ENCODE assay signal across 1 cellular context in the genomic region with DNA sequence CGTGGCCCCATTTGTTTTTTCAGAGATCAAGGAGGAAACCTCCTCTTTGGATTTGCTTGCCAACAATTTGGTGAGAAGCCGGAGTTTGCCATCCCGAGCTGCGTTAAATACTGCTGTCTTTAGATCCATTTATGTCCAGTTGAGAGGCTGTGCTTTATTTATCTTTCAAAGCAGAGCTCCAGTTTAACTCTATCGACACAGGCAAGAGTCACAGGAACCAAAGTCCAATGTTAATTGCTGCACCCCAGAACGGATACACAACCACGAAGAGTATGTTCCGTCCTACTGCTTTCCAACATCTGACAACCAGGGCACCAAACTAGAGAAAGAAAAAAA.
TF ChIP-seq lines count a peak whose summit lies in the region.

No MANE protein-coding gene starts in this region.

TF ChIP-seq in HepG2, 621 proteins besides CTCF, POLR2A, EP300 and RAD21 (continued from another document and continues in another):
- TF ChIP-seq ZNF44 (CRISPR knock-in tag; IDR thresholded peaks at IDR 0.05) (no peak), SMAD1 (CRISPR knock-in tag; IDR thresholded peaks at IDR 0.05; ENCODE audit: borderline replicate concordance, low read depth) (no peak), JUNB (CRISPR knock-in tag; IDR thresholded peaks at IDR 0.05; ENCODE audit: borderline replicate concordance) (no peak), HDAC2 (CRISPR knock-in tag; IDR thresholded peaks at IDR 0.05) (peak; percentile 45; the same call in 1 of the 2 replicates), ZNF879 (CRISPR knock-in tag; IDR thresholded peaks at IDR 0.05) (no peak), FOXC1 (CRISPR knock-in tag; IDR thresholded peaks at IDR 0.05; ENCODE audit: borderline replicate concordance) (no peak), SYNCRIP (IDR thresholded peaks at IDR 0.05; ENCODE audit: insufficient read depth, low read depth, low read length) (no peak), ZNF562 (CRISPR knock-in tag; IDR thresholded peaks at IDR 0.05; ENCODE audit: borderline replicate concordance) (no peak), ZFP36L2 (CRISPR knock-in tag; IDR thresholded peaks at IDR 0.05) (no peak), RARG (CRISPR knock-in tag; IDR thresholded peaks at IDR 0.05; ENCODE audit: low read depth) (no peak), POLR2AphosphoS2 (IDR thresholded peaks at IDR 0.05; ENCODE audit: low read depth, low read length) (no peak), TMF1 (CRISPR knock-in tag; IDR thresholded peaks at IDR 0.05; ENCODE audit: low read depth) (no peak), ZNF274 (CRISPR knock-in tag; IDR thresholded peaks at IDR 0.05) (no peak), TEAD3 (CRISPR knock-in tag; optimal IDR thresholded peaks at IDR 0.05; ENCODE audit: borderline replicate concordance) (peak; percentile 47), NFYC (CRISPR knock-in tag; IDR thresholded peaks at IDR 0.05) (no peak), SIN3A (IDR thresholded peaks at IDR 0.05; ENCODE audit: borderline replicate concordance, low read depth, low read length) (peak; percentile 24; the same call in 1 of the 2 replicates), REL (CRISPR knock-in tag; conservative IDR thresholded peaks at IDR 0.05) (no peak), MED13 (CRISPR knock-in tag; IDR thresholded peaks at IDR 0.05) (no peak), DR1 (CRISPR knock-in tag; IDR thresholded peaks at IDR 0.05) (no peak), MLLT10 (CRISPR knock-in tag; IDR thresholded peaks at IDR 0.05) (no peak), ETV5 (CRISPR knock-in tag; IDR thresholded peaks at IDR 0.05; ENCODE audit: borderline replicate concordance) (peak; percentile 48; the same call in 1 of the 2 replicates), ZNF264 (CRISPR knock-in tag; IDR thresholded peaks at IDR 0.05) (0 out of 2 replicates have a peak, but pooled peaks have one; percentile 10), ZSCAN25 (CRISPR knock-in tag; IDR thresholded peaks at IDR 0.05) (no peak), ZNF205 (CRISPR knock-in tag; IDR thresholded peaks at IDR 0.05) (0 out of 2 replicates have a peak, but pooled peaks have one; percentile 19), CBX1 (IDR thresholded peaks at IDR 0.05; ENCODE audit: low read depth) (no peak), DNMT1 (CRISPR knock-in tag; IDR thresholded peaks at IDR 0.05) (no peak), HNF4G (IDR thresholded peaks at IDR 0.05; ENCODE audit: borderline replicate concordance, low read depth, low read length) (peak; percentile 77), HNF4G (CRISPR knock-in tag; IDR thresholded peaks at IDR 0.05; ENCODE audit: borderline replicate concordance, low read depth) (peak; percentile 67; the same call in 1 of the 2 replicates)
- TF ChIP-seq, protein P1, sequence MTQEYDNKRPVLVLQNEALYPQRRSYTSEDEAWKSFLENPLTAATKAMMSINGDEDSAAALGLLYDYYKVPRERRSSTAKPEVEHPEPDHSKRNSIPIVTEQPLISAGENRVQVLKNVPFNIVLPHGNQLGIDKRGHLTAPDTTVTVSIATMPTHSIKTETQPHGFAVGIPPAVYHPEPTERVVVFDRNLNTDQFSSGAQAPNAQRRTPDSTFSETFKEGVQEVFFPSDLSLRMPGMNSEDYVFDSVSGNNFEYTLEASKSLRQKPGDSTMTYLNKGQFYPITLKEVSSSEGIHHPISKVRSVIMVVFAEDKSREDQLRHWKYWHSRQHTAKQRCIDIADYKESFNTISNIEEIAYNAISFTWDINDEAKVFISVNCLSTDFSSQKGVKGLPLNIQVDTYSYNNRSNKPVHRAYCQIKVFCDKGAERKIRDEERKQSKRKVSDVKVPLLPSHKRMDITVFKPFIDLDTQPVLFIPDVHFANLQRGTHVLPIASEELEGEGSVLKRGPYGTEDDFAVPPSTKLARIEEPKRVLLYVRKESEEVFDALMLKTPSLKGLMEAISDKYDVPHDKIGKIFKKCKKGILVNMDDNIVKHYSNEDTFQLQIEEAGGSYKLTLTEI (CRISPR knock-in tag; conservative IDR thresholded peaks at IDR 0.05): no peak
- TF ChIP-seq, protein P2, sequence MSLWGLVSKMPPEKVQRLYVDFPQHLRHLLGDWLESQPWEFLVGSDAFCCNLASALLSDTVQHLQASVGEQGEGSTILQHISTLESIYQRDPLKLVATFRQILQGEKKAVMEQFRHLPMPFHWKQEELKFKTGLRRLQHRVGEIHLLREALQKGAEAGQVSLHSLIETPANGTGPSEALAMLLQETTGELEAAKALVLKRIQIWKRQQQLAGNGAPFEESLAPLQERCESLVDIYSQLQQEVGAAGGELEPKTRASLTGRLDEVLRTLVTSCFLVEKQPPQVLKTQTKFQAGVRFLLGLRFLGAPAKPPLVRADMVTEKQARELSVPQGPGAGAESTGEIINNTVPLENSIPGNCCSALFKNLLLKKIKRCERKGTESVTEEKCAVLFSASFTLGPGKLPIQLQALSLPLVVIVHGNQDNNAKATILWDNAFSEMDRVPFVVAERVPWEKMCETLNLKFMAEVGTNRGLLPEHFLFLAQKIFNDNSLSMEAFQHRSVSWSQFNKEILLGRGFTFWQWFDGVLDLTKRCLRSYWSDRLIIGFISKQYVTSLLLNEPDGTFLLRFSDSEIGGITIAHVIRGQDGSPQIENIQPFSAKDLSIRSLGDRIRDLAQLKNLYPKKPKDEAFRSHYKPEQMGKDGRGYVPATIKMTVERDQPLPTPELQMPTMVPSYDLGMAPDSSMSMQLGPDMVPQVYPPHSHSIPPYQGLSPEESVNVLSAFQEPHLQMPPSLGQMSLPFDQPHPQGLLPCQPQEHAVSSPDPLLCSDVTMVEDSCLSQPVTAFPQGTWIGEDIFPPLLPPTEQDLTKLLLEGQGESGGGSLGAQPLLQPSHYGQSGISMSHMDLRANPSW (CRISPR knock-in tag; IDR thresholded peaks at IDR 0.05; ENCODE audit: borderline replicate concordance): no peak
- TF ChIP-seq, protein P3, sequence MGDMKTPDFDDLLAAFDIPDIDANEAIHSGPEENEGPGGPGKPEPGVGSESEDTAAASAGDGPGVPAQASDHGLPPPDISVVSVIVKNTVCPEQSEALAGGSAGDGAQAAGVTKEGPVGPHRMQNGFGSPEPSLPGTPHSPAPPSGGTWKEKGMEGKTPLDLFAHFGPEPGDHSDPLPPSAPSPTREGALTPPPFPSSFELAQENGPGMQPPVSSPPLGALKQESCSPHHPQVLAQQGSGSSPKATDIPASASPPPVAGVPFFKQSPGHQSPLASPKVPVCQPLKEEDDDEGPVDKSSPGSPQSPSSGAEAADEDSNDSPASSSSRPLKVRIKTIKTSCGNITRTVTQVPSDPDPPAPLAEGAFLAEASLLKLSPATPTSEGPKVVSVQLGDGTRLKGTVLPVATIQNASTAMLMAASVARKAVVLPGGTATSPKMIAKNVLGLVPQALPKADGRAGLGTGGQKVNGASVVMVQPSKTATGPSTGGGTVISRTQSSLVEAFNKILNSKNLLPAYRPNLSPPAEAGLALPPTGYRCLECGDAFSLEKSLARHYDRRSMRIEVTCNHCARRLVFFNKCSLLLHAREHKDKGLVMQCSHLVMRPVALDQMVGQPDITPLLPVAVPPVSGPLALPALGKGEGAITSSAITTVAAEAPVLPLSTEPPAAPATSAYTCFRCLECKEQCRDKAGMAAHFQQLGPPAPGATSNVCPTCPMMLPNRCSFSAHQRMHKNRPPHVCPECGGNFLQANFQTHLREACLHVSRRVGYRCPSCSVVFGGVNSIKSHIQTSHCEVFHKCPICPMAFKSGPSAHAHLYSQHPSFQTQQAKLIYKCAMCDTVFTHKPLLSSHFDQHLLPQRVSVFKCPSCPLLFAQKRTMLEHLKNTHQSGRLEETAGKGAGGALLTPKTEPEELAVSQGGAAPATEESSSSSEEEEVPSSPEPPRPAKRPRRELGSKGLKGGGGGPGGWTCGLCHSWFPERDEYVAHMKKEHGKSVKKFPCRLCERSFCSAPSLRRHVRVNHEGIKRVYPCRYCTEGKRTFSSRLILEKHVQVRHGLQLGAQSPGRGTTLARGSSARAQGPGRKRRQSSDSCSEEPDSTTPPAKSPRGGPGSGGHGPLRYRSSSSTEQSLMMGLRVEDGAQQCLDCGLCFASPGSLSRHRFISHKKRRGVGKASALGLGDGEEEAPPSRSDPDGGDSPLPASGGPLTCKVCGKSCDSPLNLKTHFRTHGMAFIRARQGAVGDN (CRISPR knock-in tag; IDR thresholded peaks at IDR 0.05): no peak
- TF ChIP-seq, protein P4, sequence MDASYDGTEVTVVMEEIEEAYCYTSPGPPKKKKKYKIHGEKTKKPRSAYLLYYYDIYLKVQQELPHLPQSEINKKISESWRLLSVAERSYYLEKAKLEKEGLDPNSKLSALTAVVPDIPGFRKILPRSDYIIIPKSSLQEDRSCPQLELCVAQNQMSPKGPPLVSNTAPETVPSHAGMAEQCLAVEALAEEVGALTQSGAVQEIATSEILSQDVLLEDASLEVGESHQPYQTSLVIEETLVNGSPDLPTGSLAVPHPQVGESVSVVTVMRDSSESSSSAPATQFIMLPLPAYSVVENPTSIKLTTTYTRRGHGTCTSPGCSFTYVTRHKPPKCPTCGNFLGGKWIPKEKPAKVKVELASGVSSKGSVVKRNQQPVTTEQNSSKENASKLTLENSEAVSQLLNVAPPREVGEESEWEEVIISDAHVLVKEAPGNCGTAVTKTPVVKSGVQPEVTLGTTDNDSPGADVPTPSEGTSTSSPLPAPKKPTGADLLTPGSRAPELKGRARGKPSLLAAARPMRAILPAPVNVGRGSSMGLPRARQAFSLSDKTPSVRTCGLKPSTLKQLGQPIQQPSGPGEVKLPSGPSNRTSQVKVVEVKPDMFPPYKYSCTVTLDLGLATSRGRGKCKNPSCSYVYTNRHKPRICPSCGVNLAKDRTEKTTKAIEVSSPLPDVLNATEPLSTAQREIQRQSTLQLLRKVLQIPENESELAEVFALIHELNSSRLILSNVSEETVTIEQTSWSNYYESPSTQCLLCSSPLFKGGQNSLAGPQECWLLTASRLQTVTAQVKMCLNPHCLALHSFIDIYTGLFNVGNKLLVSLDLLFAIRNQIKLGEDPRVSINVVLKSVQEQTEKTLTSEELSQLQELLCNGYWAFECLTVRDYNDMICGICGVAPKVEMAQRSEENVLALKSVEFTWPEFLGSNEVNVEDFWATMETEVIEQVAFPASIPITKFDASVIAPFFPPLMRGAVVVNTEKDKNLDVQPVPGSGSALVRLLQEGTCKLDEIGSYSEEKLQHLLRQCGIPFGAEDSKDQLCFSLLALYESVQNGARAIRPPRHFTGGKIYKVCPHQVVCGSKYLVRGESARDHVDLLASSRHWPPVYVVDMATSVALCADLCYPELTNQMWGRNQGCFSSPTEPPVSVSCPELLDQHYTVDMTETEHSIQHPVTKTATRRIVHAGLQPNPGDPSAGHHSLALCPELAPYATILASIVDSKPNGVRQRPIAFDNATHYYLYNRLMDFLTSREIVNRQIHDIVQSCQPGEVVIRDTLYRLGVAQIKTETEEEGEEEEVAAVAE (CRISPR knock-in tag; IDR thresholded peaks at IDR 0.05; ENCODE audit: borderline replicate concordance): no peak
- TF ChIP-seq, protein P5, sequence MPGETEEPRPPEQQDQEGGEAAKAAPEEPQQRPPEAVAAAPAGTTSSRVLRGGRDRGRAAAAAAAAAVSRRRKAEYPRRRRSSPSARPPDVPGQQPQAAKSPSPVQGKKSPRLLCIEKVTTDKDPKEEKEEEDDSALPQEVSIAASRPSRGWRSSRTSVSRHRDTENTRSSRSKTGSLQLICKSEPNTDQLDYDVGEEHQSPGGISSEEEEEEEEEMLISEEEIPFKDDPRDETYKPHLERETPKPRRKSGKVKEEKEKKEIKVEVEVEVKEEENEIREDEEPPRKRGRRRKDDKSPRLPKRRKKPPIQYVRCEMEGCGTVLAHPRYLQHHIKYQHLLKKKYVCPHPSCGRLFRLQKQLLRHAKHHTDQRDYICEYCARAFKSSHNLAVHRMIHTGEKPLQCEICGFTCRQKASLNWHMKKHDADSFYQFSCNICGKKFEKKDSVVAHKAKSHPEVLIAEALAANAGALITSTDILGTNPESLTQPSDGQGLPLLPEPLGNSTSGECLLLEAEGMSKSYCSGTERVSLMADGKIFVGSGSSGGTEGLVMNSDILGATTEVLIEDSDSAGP (CRISPR knock-in tag; IDR thresholded peaks at IDR 0.05; ENCODE audit: borderline replicate concordance): no peak
- TF ChIP-seq, protein P6, sequence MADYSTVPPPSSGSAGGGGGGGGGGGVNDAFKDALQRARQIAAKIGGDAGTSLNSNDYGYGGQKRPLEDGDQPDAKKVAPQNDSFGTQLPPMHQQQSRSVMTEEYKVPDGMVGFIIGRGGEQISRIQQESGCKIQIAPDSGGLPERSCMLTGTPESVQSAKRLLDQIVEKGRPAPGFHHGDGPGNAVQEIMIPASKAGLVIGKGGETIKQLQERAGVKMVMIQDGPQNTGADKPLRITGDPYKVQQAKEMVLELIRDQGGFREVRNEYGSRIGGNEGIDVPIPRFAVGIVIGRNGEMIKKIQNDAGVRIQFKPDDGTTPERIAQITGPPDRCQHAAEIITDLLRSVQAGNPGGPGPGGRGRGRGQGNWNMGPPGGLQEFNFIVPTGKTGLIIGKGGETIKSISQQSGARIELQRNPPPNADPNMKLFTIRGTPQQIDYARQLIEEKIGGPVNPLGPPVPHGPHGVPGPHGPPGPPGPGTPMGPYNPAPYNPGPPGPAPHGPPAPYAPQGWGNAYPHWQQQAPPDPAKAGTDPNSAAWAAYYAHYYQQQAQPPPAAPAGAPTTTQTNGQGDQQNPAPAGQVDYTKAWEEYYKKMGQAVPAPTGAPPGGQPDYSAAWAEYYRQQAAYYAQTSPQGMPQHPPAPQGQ (CRISPR knock-in tag; IDR thresholded peaks at IDR 0.05; ENCODE audit: borderline replicate concordance): no peak
- TF ChIP-seq, protein P7, sequence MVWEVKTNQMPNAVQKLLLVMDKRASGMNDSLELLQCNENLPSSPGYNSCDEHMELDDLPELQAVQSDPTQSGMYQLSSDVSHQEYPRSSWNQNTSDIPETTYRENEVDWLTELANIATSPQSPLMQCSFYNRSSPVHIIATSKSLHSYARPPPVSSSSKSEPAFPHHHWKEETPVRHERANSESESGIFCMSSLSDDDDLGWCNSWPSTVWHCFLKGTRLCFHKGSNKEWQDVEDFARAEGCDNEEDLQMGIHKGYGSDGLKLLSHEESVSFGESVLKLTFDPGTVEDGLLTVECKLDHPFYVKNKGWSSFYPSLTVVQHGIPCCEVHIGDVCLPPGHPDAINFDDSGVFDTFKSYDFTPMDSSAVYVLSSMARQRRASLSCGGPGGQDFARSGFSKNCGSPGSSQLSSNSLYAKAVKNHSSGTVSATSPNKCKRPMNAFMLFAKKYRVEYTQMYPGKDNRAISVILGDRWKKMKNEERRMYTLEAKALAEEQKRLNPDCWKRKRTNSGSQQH (CRISPR knock-in tag; IDR thresholded peaks at IDR 0.05; ENCODE audit: low read depth): 0 out of 2 replicates have a peak, but pooled peaks have one; percentile 31
